8 cellular contexts compared by ENCODE assay signal in genomic region chr2:11343626-11344341, GRCh38. TPM values are rescaled to one million over a fixed set of nuclear protein-coding genes. Genes with fewer than 3 reads are reported as not detected.
DNase-seq lines count a peak whose midpoint lies in the region; ATAC-seq and TF ChIP-seq lines count a peak whose summit lies in the region.

No MANE protein-coding gene starts in this region.

- H3K27ac ChIP-seq in urinary bladder (ENCODE audit: low read depth), result peak overlapping the region; percentile 97

- H3K36me3 ChIP-seq in urinary bladder (ENCODE audit: insufficient read depth), result no peaks in the 10 kb centered on the region

- H3K4me3 Mint-ChIP-seq in activated T-cell treated with anti-CD3 and anti-CD28 coated beads, Interleukin-2, amount 50 U/mL, for 72 hours, result peak overlapping the region; percentile 93 to 96
- H3K4me3 Mint-ChIP-seq in neural crest cell, result peak overlapping the region; percentile 98

- ATAC-seq in GM18861 (IDR thresholded peaks at IDR 0.05; ENCODE audit: unreplicated experiment) (peak; percentile 26), HG03045 (IDR thresholded peaks at IDR 0.05; ENCODE audit: unreplicated experiment) (peak; percentile 38)
- ATAC-seq in activated T-cell treated with anti-CD3 and anti-CD28 coated beads, Interleukin-2, amount 50 U/mL, for 72 hours (replicated peaks in 1 of 2), result peak; percentile 46

- H3K27me3 Mint-ChIP-seq in activated T-cell treated with anti-CD3 and anti-CD28 coated beads, Interleukin-2, amount 50 U/mL, for 72 hours (ENCODE audit: low read depth), result no peaks in the 10 kb centered on the region
- H3K27me3 Mint-ChIP-seq in neural crest cell (ENCODE audit: low read depth), result no peaks in the 10 kb centered on the region

- H3K4me1 Mint-ChIP-seq in activated T-cell treated with anti-CD3 and anti-CD28 coated beads, Interleukin-2, amount 50 U/mL, for 72 hours (ENCODE audit: low read depth), result peaks cover 21% of the 10 kb centered on the region
- H3K4me1 Mint-ChIP-seq in neural crest cell, result peaks cover 71% of the 10 kb centered on the region

- H3K4me1 ChIP-seq in urinary bladder (ENCODE audit: insufficient read depth), result no peaks in the 10 kb centered on the region

- under 1% methylated on average over 56 of the region's 56 CpGs for WGBS in urinary bladder

- DNase-seq in AG20443 (ENCODE audit: low spot score) (peak; percentile 28), NCI-H82 treated with DMSO at 0.1 percent for 48 hours (lab: John Stamatoyannopoulos, UW; ENCODE audit: unreplicated experiment) (peak; percentile 14), fibroblast of mammary gland (ENCODE audit: low read depth) (peak; percentile 24), neural crest cell (ENCODE audit: low read depth, low spot score) (peak; percentile 42)
- peak; percentile 41 to 43 for DNase-seq in activated T-cell treated with anti-CD3 and anti-CD28 coated beads, Interleukin-2, amount 50 U/mL, for 72 hours

- H3K4me3 ChIP-seq in fibroblast of mammary gland (ENCODE audit: control insufficient read depth, low read depth, low read length) (peak overlapping the region; percentile 92), urinary bladder (ENCODE audit: low read depth, low read length) (peak overlapping the region; percentile 99)

- peak overlapping the region; percentile 83 for H3K27ac Mint-ChIP-seq in activated T-cell treated with anti-CD3 and anti-CD28 coated beads, Interleukin-2, amount 50 U/mL, for 72 hours
- peak overlapping the region; percentile 79 for H3K27ac Mint-ChIP-seq in neural crest cell (ENCODE audit: unreplicated experiment)

- H3K9me3 Mint-ChIP-seq in activated T-cell treated with anti-CD3 and anti-CD28 coated beads, Interleukin-2, amount 50 U/mL, for 72 hours, result no peaks in the 10 kb centered on the region
- H3K9me3 Mint-ChIP-seq in neural crest cell, result no peaks in the 10 kb centered on the region

- peaks cover 0 to 3% of the 10 kb centered on the region in 2 donors for H3K36me3 Mint-ChIP-seq in activated T-cell treated with anti-CD3 and anti-CD28 coated beads, Interleukin-2, amount 50 U/mL, for 72 hours (ENCODE audit: insufficient read depth in 2 of 2)
- no peaks in the 10 kb centered on the region for H3K36me3 Mint-ChIP-seq in neural crest cell (ENCODE audit: low read depth)

- no peak for TF ChIP-seq CTCF in fibroblast of mammary gland (conservative IDR thresholded peaks at IDR 0.05; ENCODE audit: control insufficient read depth, insufficient read depth, low read depth, low read length)
- TF ChIP-seq CTCF in neural crest cell (conservative IDR thresholded peaks at IDR 0.05), result no peak

RNA-seq across cellular contexts. Expression of gene ROCK2, which starts 0.7 kb away (rescaled TPM):
- 10 to 100 TPM; 14.7 to 15.3 TPM for total RNA-seq in activated T-cell treated with anti-CD3 and anti-CD28 coated beads, Interleukin-2, amount 50 U/mL, for 72 hours
- 47.2 and 53.7 TPM in 2 replicates for total RNA-seq in neural crest cell
- total RNA-seq in urinary bladder, result 167 TPM
- 36.3 TPM for polyA plus RNA-seq in urinary bladder

Comparison
In these comparisons a context has a peak if more than half of its experiments do, and no peak if none do; other contexts are left out.
1. Peak in every context shown above with its lines: DNase-seq, ATAC-seq, H3K4me3 ChIP-seq and H3K27ac ChIP-seq.